8 cellular contexts compared by ENCODE assay signal in genomic region chr6:74273541-74273940, GRCh38.
"Had no signal": no experiment of that assay in that cellular context is flagged by ENCODE, and none has a peak within 500 bp of the region (broad histone marks: within the 10 kb centered on the region; RNA-seq: fewer than 3 reads in every experiment).

No MANE protein-coding gene starts in this region.

- ATAC-seq: GM12878 had no signal

- DNase-seq: GDM1, GF-D8 had no signal

- FAIRE-seq: G401.6, GM12878, GM12891, GM12892, GM18507, GM19239 had no signal

- H3K4me3 ChIP-seq: GM12878 had no signal
